ENCODE assay signal across 1 cellular context in genomic region chr17:31308372-31308905, GRCh38.
TF ChIP-seq lines count a peak whose summit lies in the region.

No MANE protein-coding gene starts in this region.

TF ChIP-seq in K562, 482 proteins besides CTCF, POLR2A, EP300 and RAD21 (continues in another document):
- no peak for TF ChIP-seq IRF2 (CRISPR knock-in tag; IDR thresholded peaks at IDR 0.05)
- TF ChIP-seq ZKSCAN1 (IDR thresholded peaks at IDR 0.05; ENCODE audit: low read depth, low read length) = no peak
- TF ChIP-seq NBN (IDR thresholded peaks at IDR 0.05; ENCODE audit: low read depth) = no peak
- TF ChIP-seq TRIM24 (IDR thresholded peaks at IDR 0.05) = peak in 1 of 2 experiments; percentile 47; a peak in 1 of 4 replicates
- TF ChIP-seq ZNF431 (CRISPR knock-in tag; IDR thresholded peaks at IDR 0.05) = no peak
- no peak for TF ChIP-seq FIP1L1 (IDR thresholded peaks at IDR 0.05; ENCODE audit: low read depth, low read length, poor library complexity, severe bottlenecking)
- TF ChIP-seq SRSF1 (IDR thresholded peaks at IDR 0.05; ENCODE audit: low read depth, low read length) = no peak
- TF ChIP-seq CBFB (CRISPR knock-in tag; IDR thresholded peaks at IDR 0.05) = no peak
- TF ChIP-seq ZFP36 (IDR thresholded peaks at IDR 0.05; ENCODE audit: low read depth, low read length, partially characterized antibody) = no peak
- TF ChIP-seq MITF (IDR thresholded peaks at IDR 0.05) = no peak
- TF ChIP-seq HCFC1 (IDR thresholded peaks at IDR 0.05; ENCODE audit: low read depth, low read length) = no peak
- TF ChIP-seq MTA3 (IDR thresholded peaks at IDR 0.05; ENCODE audit: borderline replicate concordance) = no peak
- TF ChIP-seq DPF2 (IDR thresholded peaks at IDR 0.05) = peak; percentile 70; the same call in 1 of the 2 replicates
- no peak for TF ChIP-seq ETS2 (tag; IDR thresholded peaks at IDR 0.05; ENCODE audit: borderline replicate concordance, poor library complexity, severe bottlenecking)
- TF ChIP-seq MLX (CRISPR knock-in tag; conservative IDR thresholded peaks at IDR 0.05) = no peak
- TF ChIP-seq PHF8 (IDR thresholded peaks at IDR 0.05; ENCODE audit: borderline replicate concordance, low read length) = no peak
- peak; percentile 48; the same call in 1 of the 2 replicates for TF ChIP-seq BCOR (IDR thresholded peaks at IDR 0.05)
- TF ChIP-seq ZNF347 (CRISPR knock-in tag; IDR thresholded peaks at IDR 0.05; ENCODE audit: low read depth) = no peak
- TF ChIP-seq FOSL1 (tag; conservative IDR thresholded peaks at IDR 0.05) = no peak
- no peak for TF ChIP-seq RB1 (IDR thresholded peaks at IDR 0.05; ENCODE audit: low read depth)
- peak; percentile 53; the same call in 1 of the 2 replicates for TF ChIP-seq SMARCA5 (IDR thresholded peaks at IDR 0.05)
- TF ChIP-seq, protein P1, sequence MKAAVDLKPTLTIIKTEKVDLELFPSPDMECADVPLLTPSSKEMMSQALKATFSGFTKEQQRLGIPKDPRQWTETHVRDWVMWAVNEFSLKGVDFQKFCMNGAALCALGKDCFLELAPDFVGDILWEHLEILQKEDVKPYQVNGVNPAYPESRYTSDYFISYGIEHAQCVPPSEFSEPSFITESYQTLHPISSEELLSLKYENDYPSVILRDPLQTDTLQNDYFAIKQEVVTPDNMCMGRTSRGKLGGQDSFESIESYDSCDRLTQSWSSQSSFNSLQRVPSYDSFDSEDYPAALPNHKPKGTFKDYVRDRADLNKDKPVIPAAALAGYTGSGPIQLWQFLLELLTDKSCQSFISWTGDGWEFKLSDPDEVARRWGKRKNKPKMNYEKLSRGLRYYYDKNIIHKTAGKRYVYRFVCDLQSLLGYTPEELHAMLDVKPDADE (conservative IDR thresholded peaks at IDR 0.05; ENCODE audit: control insufficient read depth, low read depth, low read length) = no peak
- TF ChIP-seq ZNF696 (CRISPR knock-in tag; conservative IDR thresholded peaks at IDR 0.05) = no peak
- TF ChIP-seq ZNF76 (CRISPR knock-in tag; IDR thresholded peaks at IDR 0.05; ENCODE audit: borderline replicate concordance) = no peak
- no peak for TF ChIP-seq GTF2A2 (tag; IDR thresholded peaks at IDR 0.05)
- TF ChIP-seq TCF3 (CRISPR knock-in tag; IDR thresholded peaks at IDR 0.05) = peak; percentile 83
- 0 out of 2 replicates have a peak, but pooled peaks have one; percentile 16 for TF ChIP-seq CTBP1 (IDR thresholded peaks at IDR 0.05; ENCODE audit: borderline replicate concordance)
- TF ChIP-seq ZNF263 (CRISPR knock-in tag; IDR thresholded peaks at IDR 0.05; ENCODE audit: borderline replicate concordance) = no peak
- no peak for TF ChIP-seq CREB3 (tag; conservative IDR thresholded peaks at IDR 0.05; ENCODE audit: low read depth)
- no peak for TF ChIP-seq MIER1 (IDR thresholded peaks at IDR 0.05; ENCODE audit: low read depth)
- TF ChIP-seq NCOA1 (IDR thresholded peaks at IDR 0.05; ENCODE audit: low read depth) = peak; percentile 38; the same call in 1 of the 2 replicates
- peak; percentile 68; the same call in 1 of the 2 replicates for TF ChIP-seq SMARCE1 (IDR thresholded peaks at IDR 0.05)
- peak; percentile 35 for TF ChIP-seq NCOA4 (IDR thresholded peaks at IDR 0.05; ENCODE audit: partially characterized antibody)
- no peak for TF ChIP-seq PPARD (CRISPR knock-in tag; IDR thresholded peaks at IDR 0.05)
- TF ChIP-seq ZNF584 (CRISPR knock-in tag; IDR thresholded peaks at IDR 0.05; ENCODE audit: low read depth) = no peak
- TF ChIP-seq, protein P2, sequence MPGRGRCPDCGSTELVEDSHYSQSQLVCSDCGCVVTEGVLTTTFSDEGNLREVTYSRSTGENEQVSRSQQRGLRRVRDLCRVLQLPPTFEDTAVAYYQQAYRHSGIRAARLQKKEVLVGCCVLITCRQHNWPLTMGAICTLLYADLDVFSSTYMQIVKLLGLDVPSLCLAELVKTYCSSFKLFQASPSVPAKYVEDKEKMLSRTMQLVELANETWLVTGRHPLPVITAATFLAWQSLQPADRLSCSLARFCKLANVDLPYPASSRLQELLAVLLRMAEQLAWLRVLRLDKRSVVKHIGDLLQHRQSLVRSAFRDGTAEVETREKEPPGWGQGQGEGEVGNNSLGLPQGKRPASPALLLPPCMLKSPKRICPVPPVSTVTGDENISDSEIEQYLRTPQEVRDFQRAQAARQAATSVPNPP (IDR thresholded peaks at IDR 0.05; ENCODE audit: borderline replicate concordance, insufficient read depth, insufficient read length) = no peak
- 0 out of 2 replicates have a peak, but pooled peaks have one; percentile 18 for TF ChIP-seq SUPT5H (IDR thresholded peaks at IDR 0.05)
- no peak for TF ChIP-seq SIN3B (IDR thresholded peaks at IDR 0.05; ENCODE audit: low read depth)
- no peak for TF ChIP-seq FOXJ2 (tag; IDR thresholded peaks at IDR 0.05)
- no peak for TF ChIP-seq PYGO2 (tag; IDR thresholded peaks at IDR 0.05)
- peak; percentile 29 for TF ChIP-seq PRDM10 (IDR thresholded peaks at IDR 0.05; ENCODE audit: partially characterized antibody)
- no peak for TF ChIP-seq PCBP1 (IDR thresholded peaks at IDR 0.05; ENCODE audit: low read depth, low read length, poor library complexity, severe bottlenecking)
- TF ChIP-seq, protein P3, sequence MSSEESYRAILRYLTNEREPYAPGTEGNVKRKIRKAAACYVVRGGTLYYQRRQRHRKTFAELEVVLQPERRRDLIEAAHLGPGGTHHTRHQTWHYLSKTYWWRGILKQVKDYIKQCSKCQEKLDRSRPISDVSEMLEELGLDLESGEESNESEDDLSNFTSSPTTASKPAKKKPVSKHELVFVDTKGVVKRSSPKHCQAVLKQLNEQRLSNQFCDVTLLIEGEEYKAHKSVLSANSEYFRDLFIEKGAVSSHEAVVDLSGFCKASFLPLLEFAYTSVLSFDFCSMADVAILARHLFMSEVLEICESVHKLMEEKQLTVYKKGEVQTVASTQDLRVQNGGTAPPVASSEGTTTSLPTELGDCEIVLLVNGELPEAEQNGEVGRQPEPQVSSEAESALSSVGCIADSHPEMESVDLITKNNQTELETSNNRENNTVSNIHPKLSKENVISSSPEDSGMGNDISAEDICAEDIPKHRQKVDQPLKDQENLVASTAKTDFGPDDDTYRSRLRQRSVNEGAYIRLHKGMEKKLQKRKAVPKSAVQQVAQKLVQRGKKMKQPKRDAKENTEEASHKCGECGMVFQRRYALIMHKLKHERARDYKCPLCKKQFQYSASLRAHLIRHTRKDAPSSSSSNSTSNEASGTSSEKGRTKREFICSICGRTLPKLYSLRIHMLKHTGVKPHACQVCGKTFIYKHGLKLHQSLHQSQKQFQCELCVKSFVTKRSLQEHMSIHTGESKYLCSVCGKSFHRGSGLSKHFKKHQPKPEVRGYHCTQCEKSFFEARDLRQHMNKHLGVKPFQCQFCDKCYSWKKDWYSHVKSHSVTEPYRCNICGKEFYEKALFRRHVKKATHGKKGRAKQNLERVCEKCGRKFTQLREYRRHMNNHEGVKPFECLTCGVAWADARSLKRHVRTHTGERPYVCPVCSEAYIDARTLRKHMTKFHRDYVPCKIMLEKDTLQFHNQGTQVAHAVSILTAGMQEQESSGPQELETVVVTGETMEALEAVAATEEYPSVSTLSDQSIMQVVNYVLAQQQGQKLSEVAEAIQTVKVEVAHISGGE (CRISPR knock-in tag; IDR thresholded peaks at IDR 0.05) = no peak
- TF ChIP-seq CSDE1 (IDR thresholded peaks at IDR 0.05) = no peak
- no peak for TF ChIP-seq ZNF77 (CRISPR knock-in tag; IDR thresholded peaks at IDR 0.05)
- no peak for TF ChIP-seq NR0B1 (IDR thresholded peaks at IDR 0.05; ENCODE audit: partially characterized antibody)
- TF ChIP-seq CREBBP (IDR thresholded peaks at IDR 0.05; ENCODE audit: low read depth, low read length) = no peak
- no peak for TF ChIP-seq PRPF4 (IDR thresholded peaks at IDR 0.05; ENCODE audit: insufficient read depth, low read depth, low read length, poor library complexity, severe bottlenecking)
- no peak for TF ChIP-seq CCNT2 (IDR thresholded peaks at IDR 0.05; ENCODE audit: borderline replicate concordance, extremely low read depth, insufficient read length, low read depth, low read length)
- TF ChIP-seq NFIC (IDR thresholded peaks at IDR 0.05) = peak; percentile 49
- TF ChIP-seq KDM4B (IDR thresholded peaks at IDR 0.05; ENCODE audit: borderline replicate concordance in 2 of 2, low read depth in 1 of 2) = no peak
- no peak for TF ChIP-seq KLF6 (CRISPR knock-in tag; IDR thresholded peaks at IDR 0.05; ENCODE audit: borderline replicate concordance)
- no peak for TF ChIP-seq SIRT6 (IDR thresholded peaks at IDR 0.05; ENCODE audit: low read depth, low read length)
- TF ChIP-seq NCOA2 (IDR thresholded peaks at IDR 0.05; ENCODE audit: partially characterized antibody in 2 of 2) = no peak
- TF ChIP-seq SRSF9 (IDR thresholded peaks at IDR 0.05; ENCODE audit: borderline replicate concordance, low read depth, low read length) = no peak
- no peak for TF ChIP-seq ZNF785 (CRISPR knock-in tag; IDR thresholded peaks at IDR 0.05)
- TF ChIP-seq LARP7 (IDR thresholded peaks at IDR 0.05) = no peak
- no peak for TF ChIP-seq HLTF (IDR thresholded peaks at IDR 0.05)
- TF ChIP-seq, protein P4, sequence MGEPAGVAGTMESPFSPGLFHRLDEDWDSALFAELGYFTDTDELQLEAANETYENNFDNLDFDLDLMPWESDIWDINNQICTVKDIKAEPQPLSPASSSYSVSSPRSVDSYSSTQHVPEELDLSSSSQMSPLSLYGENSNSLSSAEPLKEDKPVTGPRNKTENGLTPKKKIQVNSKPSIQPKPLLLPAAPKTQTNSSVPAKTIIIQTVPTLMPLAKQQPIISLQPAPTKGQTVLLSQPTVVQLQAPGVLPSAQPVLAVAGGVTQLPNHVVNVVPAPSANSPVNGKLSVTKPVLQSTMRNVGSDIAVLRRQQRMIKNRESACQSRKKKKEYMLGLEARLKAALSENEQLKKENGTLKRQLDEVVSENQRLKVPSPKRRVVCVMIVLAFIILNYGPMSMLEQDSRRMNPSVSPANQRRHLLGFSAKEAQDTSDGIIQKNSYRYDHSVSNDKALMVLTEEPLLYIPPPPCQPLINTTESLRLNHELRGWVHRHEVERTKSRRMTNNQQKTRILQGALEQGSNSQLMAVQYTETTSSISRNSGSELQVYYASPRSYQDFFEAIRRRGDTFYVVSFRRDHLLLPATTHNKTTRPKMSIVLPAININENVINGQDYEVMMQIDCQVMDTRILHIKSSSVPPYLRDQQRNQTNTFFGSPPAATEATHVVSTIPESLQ (CRISPR knock-in tag; IDR thresholded peaks at IDR 0.05) = no peak
- TF ChIP-seq ZNF134 (CRISPR knock-in tag; conservative IDR thresholded peaks at IDR 0.05) = no peak
- no peak for TF ChIP-seq TAF9B (IDR thresholded peaks at IDR 0.05; ENCODE audit: partially characterized antibody)
- TF ChIP-seq ZNF79 (CRISPR knock-in tag; IDR thresholded peaks at IDR 0.05; ENCODE audit: low read depth) = no peak
- TF ChIP-seq RFX1 (IDR thresholded peaks at IDR 0.05) = no peak
